In genomic region chr6:30465582-30466306, GRCh38 we compare ENCODE assay signal across 8 cellular contexts. TPM values are rescaled to one million over a fixed set of nuclear protein-coding genes. Genes with fewer than 3 reads are reported as not detected.
A peak's percentile ranks its signal among the peaks of the same experiment; 100 is the strongest.
DNase-seq lines count a peak whose midpoint lies in the region; ATAC-seq and TF ChIP-seq lines count a peak whose summit lies in the region.

No MANE protein-coding gene starts in this region.

- DNase-seq in A673 (ENCODE audit: low spot score): no peak
- DNase-seq in LHCN-M2 (ENCODE audit: low read depth): peak; percentile 19
- DNase-seq in effector memory CD4-positive, alpha-beta T cell: no peak
- no peak for DNase-seq in SKM-1 treated with dmso at 0.1 percent for 144 hours (lab: John Stamatoyannopoulos, UW; ENCODE audit: unreplicated experiment)
- DNase-seq in activated effector memory CD4-positive, alpha-beta T cell treated with Interleukin-2 at 50 U/mL for 16 hours: no peak
- no peak for DNase-seq in hippocampal formation (lab: John Stamatoyannopoulos, UW)

- H3K27ac ChIP-seq in A673 (ENCODE audit: low read depth, low read length, poor library complexity, severe bottlenecking): no peak overlapping the region
- no peak overlapping the region for H3K27ac ChIP-seq in effector memory CD4-positive, alpha-beta T cell (ENCODE audit: insufficient read depth, low read length, poor library complexity, severe bottlenecking)

- H3K4me1 ChIP-seq in A673 (ENCODE audit: insufficient read depth, low read length, poor library complexity, severe bottlenecking): peaks cover 15% of the 10 kb centered on the region
- peaks cover 33% of the 10 kb centered on the region for H3K4me1 ChIP-seq in effector memory CD4-positive, alpha-beta T cell (ENCODE audit: control insufficient read depth, insufficient read depth, low read length, poor library complexity, severe bottlenecking)

- no TSS peak for BruUV-seq in A673 (replicated peaks; lab: Mats Ljungman, UMichigan)

- H3K4me3 ChIP-seq in A673 (ENCODE audit: low read depth, low read length, poor library complexity, severe bottlenecking): peak overlapping the region; percentile 43
- peak overlapping the region; percentile 45 for H3K4me3 ChIP-seq in effector memory CD4-positive, alpha-beta T cell (ENCODE audit: insufficient read depth, low read depth, low read length, poor library complexity, severe bottlenecking)

- H3K27me3 Mint-ChIP-seq in nephron (ENCODE audit: low read depth): peaks cover 98% of the 10 kb centered on the region

- POLR2A ChIA-PET in A673 (lab: Charles Lee; ENCODE audit: low non-redundant PET): interaction anchor here (0.6 kb wide), 1 partner anchor 439 kb away, joined by 3 read pairs; no protein-coding TSS in a partner anchor

- peaks cover 96% of the 10 kb centered on the region for H3K27me3 ChIP-seq in A673 (replicated peaks; ENCODE audit: insufficient read depth, low read depth, low read length, poor library complexity)
- H3K27me3 ChIP-seq in effector memory CD4-positive, alpha-beta T cell (replicated peaks; ENCODE audit: control insufficient read depth, insufficient read depth, low read length, poor library complexity, severe bottlenecking): peaks cover 63% of the 10 kb centered on the region

- H3K4me1 Mint-ChIP-seq in nephron: no peaks in the 10 kb centered on the region

- no peak for ATAC-seq in HG03432 (IDR thresholded peaks at IDR 0.05; ENCODE audit: unreplicated experiment)

- CTCF ChIA-PET in A673 (lab: Charles Lee): interaction anchor here (4.0 kb wide), 1 partner anchor 12 kb away, joined by 21 read pairs; no protein-coding TSS in a partner anchor

- no peaks in the 10 kb centered on the region for H3K36me3 Mint-ChIP-seq in nephron (ENCODE audit: low read depth)

- H3K36me3 ChIP-seq in A673 (ENCODE audit: insufficient read depth, low read length, poor library complexity, severe bottlenecking): no peaks in the 10 kb centered on the region
- no peaks in the 10 kb centered on the region for H3K36me3 ChIP-seq in effector memory CD4-positive, alpha-beta T cell (ENCODE audit: control insufficient read depth, insufficient read depth, low read length)

- intact Hi-C loops in A673 (cut with micrococcal nuclease; ENCODE audit: unreplicated experiment): no loop called here

- H3K4me3 Mint-ChIP-seq in nephron: peak overlapping the region; percentile 43 to 66 (median 53)

- no peak overlapping the region for H3K27ac Mint-ChIP-seq in nephron

- no peak for TF ChIP-seq CTCF in A673 (conservative IDR thresholded peaks at IDR 0.05; ENCODE audit: low read depth, low read length)
- TF ChIP-seq CTCF in nephron (IDR thresholded peaks at IDR 0.05; ENCODE audit: unreplicated experiment in 3 of 3): no peak

- peaks cover 16% of the 10 kb centered on the region for H3K9me3 Mint-ChIP-seq in nephron

- no peaks in the 10 kb centered on the region for H3K9me3 ChIP-seq in A673 (ENCODE audit: low read depth, low read length, poor library complexity, severe bottlenecking)
- H3K9me3 ChIP-seq in effector memory CD4-positive, alpha-beta T cell (ENCODE audit: control insufficient read depth, low read length): no peaks in the 10 kb centered on the region

RNA-seq across cellular contexts. Expression of gene HLA-E, which starts 23.6 kb away (rescaled TPM):
- 36.9 and 41.1 TPM in 2 replicates for total RNA-seq in A673 (2021)
- total RNA-seq in LHCN-M2 (2014; rRNA removed): 133 and 149 TPM in 2 replicates
- 129 TPM for polyA plus RNA-seq in LHCN-M2 (2012)
